Comparison of ENCODE assay signal across 9 cellular contexts in the genomic region with DNA sequence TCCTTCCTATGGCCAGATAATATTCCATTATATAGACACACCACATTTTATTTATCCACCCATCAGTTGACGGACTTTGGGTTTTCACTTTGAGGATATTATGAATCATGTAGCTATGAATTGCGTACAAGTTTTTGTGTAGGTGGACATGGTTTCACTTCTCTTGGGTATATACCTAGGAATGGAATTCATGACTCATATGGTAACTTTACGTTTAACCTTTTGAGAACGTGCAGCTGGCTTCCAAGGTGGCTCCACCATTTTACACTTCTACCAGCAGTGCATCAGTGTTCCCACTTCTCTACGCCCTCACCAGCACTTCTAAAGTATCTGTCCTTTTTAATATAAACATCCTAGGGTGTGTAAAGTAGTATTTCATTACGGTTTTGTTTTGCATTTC.
DNase-seq lines count a peak whose midpoint lies in the region; ATAC-seq, FAIRE-seq and TF ChIP-seq lines count a peak whose summit lies in the region.
"Had no signal": no experiment of that assay in that cellular context is flagged by ENCODE, and none has a peak within 500 bp of the region (broad histone marks: within the 10 kb centered on the region; RNA-seq: fewer than 3 reads in every experiment).

No MANE protein-coding gene starts in this region.

- H3K27me3 ChIP-seq in H7 (ENCODE audit: control insufficient read depth, insufficient read depth, low read length), result no peaks in the 10 kb centered on the region

- no peaks in the 10 kb centered on the region for H3K36me3 ChIP-seq in H7 (replicated peaks; ENCODE audit: control insufficient read depth, insufficient read depth, low read length)

- peak overlapping the region; percentile 31 for H3K4me3 Mint-ChIP-seq in activated T-helper 2 cell treated with anti-CD3 and anti-CD28 coated beads, Interferon-gamma antibody, Interleukin-2, Interleukin-4, amounts not matched to agents 10 μg/mL and 5 μg/mL and 100 μg/mL, durations not matched to agents 14 hours and 24 hours and 36 hours (ENCODE audit: low read depth)

- intact Hi-C loops in activated T-helper 2 cell treated with anti-CD3 and anti-CD28 coated beads, Interferon-gamma antibody, Interleukin-2, Interleukin-4, amounts not matched to agents 10 μg/mL and 5 μg/mL and 100 μg/mL, durations not matched to agents 14 hours and 24 hours and 36 hours (cut with micrococcal nuclease), result loop anchor here (1.0 to 10.0 kb wide), 8 partner anchors 9 to 1087 kb away; partner anchors contain the start of genes C11orf58 and NCR3LG1

- peaks cover 41% of the 10 kb centered on the region for H3K36me3 Mint-ChIP-seq in activated T-helper 2 cell treated with anti-CD3 and anti-CD28 coated beads, Interferon-gamma antibody, Interleukin-2, Interleukin-4, amounts not matched to agents 10 μg/mL and 5 μg/mL and 100 μg/mL, durations not matched to agents 14 hours and 24 hours and 36 hours (ENCODE audit: low read depth)

- peak; percentile 36 for FAIRE-seq in A549 (lab: Jason Lieb, UNC)

- TF ChIP-seq RAD21 in A549 (conservative IDR thresholded peaks at IDR 0.05 in 1 of 2, IDR thresholded peaks at IDR 0.05 in 1 of 2), result no peak

- no peaks in the 10 kb centered on the region for H3K9me3 ChIP-seq in A549

- peaks cover 10% of the 10 kb centered on the region for H3K4me1 ChIP-seq in A549

- peaks cover 27% of the 10 kb centered on the region for H3K9me3 Mint-ChIP-seq in activated T-helper 2 cell treated with anti-CD3 and anti-CD28 coated beads, Interferon-gamma antibody, Interleukin-2, Interleukin-4, amounts not matched to agents 10 μg/mL and 5 μg/mL and 100 μg/mL, durations not matched to agents 14 hours and 24 hours and 36 hours

- DNase-seq in A549 (ENCODE audit: low read depth in 1 of 2, low spot score in 1 of 2) (no peak), H7 (no peak), NCI-H446 (lab: John Stamatoyannopoulos, UW) (no peak), DMS153 (lab: John Stamatoyannopoulos, UW) (no peak)
- DNase-seq in activated T-helper 2 cell treated with anti-CD3 and anti-CD28 coated beads, Interferon-gamma antibody, Interleukin-2, Interleukin-4, amounts not matched to agents 10 μg/mL and 5 μg/mL and 100 μg/mL, durations not matched to agents 14 hours and 24 hours and 36 hours (ENCODE audit: low spot score), result no peak
- DNase-seq in activated CD8-positive, alpha-beta memory T cell treated with anti-CD3 and anti-CD28 coated beads for 24 hours, result no peak
- DNase-seq: NCI-H1105 had no signal

- POLR2A ChIA-PET in A549 (lab: Yijun Ruan, JAX), result interaction anchor here (0.6 to 0.7 kb wide), 2 partner anchors 13 to 82 kb away, joined by 4 to 6 read pairs; no protein-coding TSS in a partner anchor

- no peak overlapping the region for H3K4me2 ChIP-seq in A549

- TF ChIP-seq POLR2A in A549 (IDR thresholded peaks at IDR 0.05; ENCODE audit: low read length), result no peak

- peak overlapping the region; percentile 99 for H3K27ac Mint-ChIP-seq in activated T-helper 2 cell treated with anti-CD3 and anti-CD28 coated beads, Interferon-gamma antibody, Interleukin-2, Interleukin-4, amounts not matched to agents 10 μg/mL and 5 μg/mL and 100 μg/mL, durations not matched to agents 14 hours and 24 hours and 36 hours

- CTCF ChIA-PET in A549 (lab: Yijun Ruan, JAX), result interaction anchor here (0.6 to 1.8 kb wide), 6 partner anchors 21 to 487 kb away, joined by 3 to 5 read pairs (median 4); no protein-coding TSS in a partner anchor

- peaks cover 56% of the 10 kb centered on the region for H3K4me1 Mint-ChIP-seq in activated T-helper 2 cell treated with anti-CD3 and anti-CD28 coated beads, Interferon-gamma antibody, Interleukin-2, Interleukin-4, amounts not matched to agents 10 μg/mL and 5 μg/mL and 100 μg/mL, durations not matched to agents 14 hours and 24 hours and 36 hours (ENCODE audit: low read depth)

- no peak overlapping the region for H3K27ac ChIP-seq in A549

- H3K4me3 ChIP-seq in A549 (no peak overlapping the region), H7 (ENCODE audit: insufficient read depth, low read depth, low read length) (no peak overlapping the region)

- WGBS in A549 (ENCODE audit: missing lambda C conversion rate), result 72% methylated on average over 6 of the region's 6 CpGs

- no peak for ATAC-seq in A549
- peak; percentile 68 for ATAC-seq in GM19324 (IDR thresholded peaks at IDR 0.05; ENCODE audit: low FRiP score, unreplicated experiment)
- peak; percentile 82 for ATAC-seq in HG03095 (IDR thresholded peaks at IDR 0.05; ENCODE audit: unreplicated experiment)

- no peak for TF ChIP-seq CTCF in A549 (IDR thresholded peaks at IDR 0.05)

- no peaks in the 10 kb centered on the region for H3K27me3 Mint-ChIP-seq in activated T-helper 2 cell treated with anti-CD3 and anti-CD28 coated beads, Interferon-gamma antibody, Interleukin-2, Interleukin-4, amounts not matched to agents 10 μg/mL and 5 μg/mL and 100 μg/mL, durations not matched to agents 14 hours and 24 hours and 36 hours (ENCODE audit: low read depth)

- no peak for TF ChIP-seq EP300 in A549 (IDR thresholded peaks at IDR 0.05)

TF ChIP-seq in A549, 52 proteins besides CTCF, POLR2A, EP300 and RAD21:
- no peak for TF ChIP-seq HEYL (CRISPR knock-in tag; IDR thresholded peaks at IDR 0.05)
- TF ChIP-seq FOSL2 (IDR thresholded peaks at IDR 0.05), result no peak
- TF ChIP-seq FOSL2 (CRISPR knock-in tag; IDR thresholded peaks at IDR 0.05), result peak; percentile 30; the same call in 1 of the 2 replicates
- TF ChIP-seq, protein P1, sequence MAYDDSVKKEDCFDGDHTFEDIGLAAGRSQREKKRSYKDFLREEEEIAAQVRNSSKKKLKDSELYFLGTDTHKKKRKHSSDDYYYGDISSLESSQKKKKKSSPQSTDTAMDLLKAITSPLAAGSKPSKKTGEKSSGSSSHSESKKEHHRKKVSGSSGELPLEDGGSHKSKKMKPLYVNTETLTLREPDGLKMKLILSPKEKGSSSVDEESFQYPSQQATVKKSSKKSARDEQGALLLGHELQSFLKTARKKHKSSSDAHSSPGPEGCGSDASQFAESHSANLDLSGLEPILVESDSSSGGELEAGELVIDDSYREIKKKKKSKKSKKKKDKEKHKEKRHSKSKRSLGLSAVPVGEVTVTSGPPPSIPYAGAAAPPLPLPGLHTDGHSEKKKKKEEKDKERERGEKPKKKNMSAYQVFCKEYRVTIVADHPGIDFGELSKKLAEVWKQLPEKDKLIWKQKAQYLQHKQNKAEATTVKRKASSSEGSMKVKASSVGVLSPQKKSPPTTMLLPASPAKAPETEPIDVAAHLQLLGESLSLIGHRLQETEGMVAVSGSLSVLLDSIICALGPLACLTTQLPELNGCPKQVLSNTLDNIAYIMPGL (CRISPR knock-in tag; IDR thresholded peaks at IDR 0.05; ENCODE audit: borderline replicate concordance), result no peak
- no peak for TF ChIP-seq NFE2L2 (conservative IDR thresholded peaks at IDR 0.05; ENCODE audit: low read length)
- TF ChIP-seq ELK1 (IDR thresholded peaks at IDR 0.05; ENCODE audit: low read depth, low read length), result no peak

Comparison
In these comparisons a context has a peak if more than half of its experiments do, and no peak if none do; other contexts are left out.
1. ATAC-seq: peak in GM19324 (single experiment) and HG03095 (single experiment); none in A549 (0 of 2).